21 cellular contexts compared by ENCODE assay signal in genomic region chr18:74480149-74480651, GRCh38. TPM values are rescaled to one million over a fixed set of nuclear protein-coding genes. Genes with fewer than 3 reads are reported as not detected.
DNase-seq lines count a peak whose midpoint lies in the region; ATAC-seq, FAIRE-seq and TF ChIP-seq lines count a peak whose summit lies in the region.
"Had no signal": no experiment of that assay in that cellular context is flagged by ENCODE, and none has a peak within 500 bp of the region (broad histone marks: within the 10 kb centered on the region; RNA-seq: fewer than 3 reads in every experiment).

No MANE protein-coding gene starts in this region.

- ATAC-seq in RWPE2 (ENCODE audit: low read depth) (0 out of 3 replicates have a peak, but pooled peaks have one; percentile 12), left colon (peak; percentile 40), pancreas (peak; percentile 8 to 65 (median 49))

- H3K4me3 Mint-ChIP-seq in CD8-positive, alpha-beta memory T cell, result no peak overlapping the region
- no peak overlapping the region for H3K4me3 Mint-ChIP-seq in CD4-positive, alpha-beta memory T cell
- no peak overlapping the region for H3K4me3 Mint-ChIP-seq in type B pancreatic cell
- H3K4me3 Mint-ChIP-seq: CD4-positive, alpha-beta T cell had no signal

- 69 to 72% methylated on average over 7 of the region's 7 CpGs for WGBS in pancreas, 2 donors

- POLR2A ChIA-PET in CD8-positive, alpha-beta memory T cell (lab: Charles Lee), result no interaction called here
- POLR2A ChIA-PET in CD4-positive, alpha-beta memory T cell (lab: Charles Lee; ENCODE audit: partially characterized antibody), result no interaction called here

- intact Hi-C loops in left colon (cut with DNase I, micrococcal nuclease), result no loop called here
- intact Hi-C loops in pancreas (cut with DNase I), result loop anchor here in 1 of 3 donors (10.0 kb wide), 1 partner anchor 125 kb away; no protein-coding TSS in a partner anchor
- intact Hi-C loops in CD4-positive, alpha-beta memory T cell (cut with micrococcal nuclease), result no loop called here

- H3K36me3 ChIP-seq in CD8-positive, alpha-beta memory T cell (ENCODE audit: insufficient read depth, low read length), result no peaks in the 10 kb centered on the region
- H3K36me3 ChIP-seq in RWPE2 (ENCODE audit: low read depth) (no peaks in the 10 kb centered on the region), pancreas (no peaks in the 10 kb centered on the region)
- H3K36me3 ChIP-seq in CD4-positive, alpha-beta memory T cell (ENCODE audit: insufficient read depth, low read length), result no peaks in the 10 kb centered on the region
- H3K36me3 ChIP-seq: Peyer's patch had no signal

- TF ChIP-seq CTCF in RWPE2 (IDR thresholded peaks at IDR 0.05; ENCODE audit: poor library complexity, severe bottlenecking), result no peak
- no peak for TF ChIP-seq CTCF in pancreas (IDR thresholded peaks at IDR 0.05)
- TF ChIP-seq CTCF in type B pancreatic cell (conservative IDR thresholded peaks at IDR 0.05), result no peak

- H3K27ac ChIP-seq in CD8-positive, alpha-beta memory T cell (ENCODE audit: low read depth, low read length), result peak overlapping the region; percentile 39
- H3K27ac ChIP-seq in RWPE2 (ENCODE audit: poor library complexity, severe bottlenecking), result no peak overlapping the region
- H3K27ac ChIP-seq in pancreas, result peak overlapping the region in 2 of 4 donors; percentile 43 to 48
- H3K27ac ChIP-seq in CD4-positive, alpha-beta memory T cell (ENCODE audit: low read depth, low read length), result no peak overlapping the region

- DNase-seq in CD8-positive, alpha-beta memory T cell, result no peak
- no peak for DNase-seq in RWPE2 (ENCODE audit: low spot score)
- no peak for DNase-seq in left colon
- no peak for DNase-seq in pancreas
- DNase-seq in NCI-H526 (lab: John Stamatoyannopoulos, UW), result no peak
- no peak for DNase-seq in stimulated activated CD4-positive, alpha-beta T cell treated with anti-CD3 and anti-CD28 coated beads, Interleukin-4, amount 100 ng/mL, for 1 hour
- DNase-seq in CD4-positive, alpha-beta memory T cell, result no peak
- DNase-seq in type B pancreatic cell (ENCODE audit: extremely low spot score, unreplicated experiment), result no peak
- DNase-seq: AML-193; CD4-positive, alpha-beta T cell; DMS79 treated with DMSO at 0.1 percent for 48 hours; HCEC 1CT; NCI-H1436; NCI-H2029; NCI-H774; SHP77; SK-N-SH had no signal

- no peaks in the 10 kb centered on the region for H3K9me3 Mint-ChIP-seq in CD8-positive, alpha-beta memory T cell
- H3K9me3 Mint-ChIP-seq in CD4-positive, alpha-beta memory T cell, result no peaks in the 10 kb centered on the region
- no peaks in the 10 kb centered on the region for H3K9me3 Mint-ChIP-seq in type B pancreatic cell
- H3K9me3 Mint-ChIP-seq: CD4-positive, alpha-beta T cell had no signal

- FAIRE-seq in pancreas (lab: Jason Lieb, UNC), result no peak
- FAIRE-seq: HTR-8/SVneo had no signal

- peaks cover 16 to 30% of the 10 kb centered on the region in 2 donors for H3K27me3 Mint-ChIP-seq in CD8-positive, alpha-beta memory T cell
- H3K27me3 Mint-ChIP-seq in CD4-positive, alpha-beta memory T cell, result peaks cover 0 to 13% of the 10 kb centered on the region in 2 donors
- peaks cover 6% of the 10 kb centered on the region for H3K27me3 Mint-ChIP-seq in type B pancreatic cell

- no peaks in the 10 kb centered on the region for H3K36me3 Mint-ChIP-seq in CD8-positive, alpha-beta memory T cell
- no peaks in the 10 kb centered on the region for H3K36me3 Mint-ChIP-seq in CD4-positive, alpha-beta memory T cell
- no peaks in the 10 kb centered on the region for H3K36me3 Mint-ChIP-seq in type B pancreatic cell

- CTCF ChIA-PET in CD8-positive, alpha-beta memory T cell (lab: Charles Lee), result no interaction called here
- CTCF ChIA-PET in CD4-positive, alpha-beta memory T cell (lab: Charles Lee; ENCODE audit: partially characterized antibody), result no interaction called here

- no peak overlapping the region for H3K4me3 ChIP-seq in CD8-positive, alpha-beta memory T cell (ENCODE audit: low read length)
- no peak overlapping the region for H3K4me3 ChIP-seq in RWPE2 (ENCODE audit: severe bottlenecking)
- no peak overlapping the region for H3K4me3 ChIP-seq in pancreas
- no peak overlapping the region for H3K4me3 ChIP-seq in CD4-positive, alpha-beta memory T cell (ENCODE audit: low read length in 2 of 2)
- H3K4me3 ChIP-seq: Peyer's patch had no signal

- peaks cover 7 to 11% (median 8%) of the 10 kb centered on the region in 3 donors for H3K4me1 Mint-ChIP-seq in CD8-positive, alpha-beta memory T cell
- H3K4me1 Mint-ChIP-seq in CD4-positive, alpha-beta memory T cell, result peaks cover 5 to 8% (median 5%) of the 10 kb centered on the region in 4 donors
- H3K4me1 Mint-ChIP-seq in type B pancreatic cell (ENCODE audit: unreplicated experiment), result no peaks in the 10 kb centered on the region

- no peaks in the 10 kb centered on the region for H3K27me3 ChIP-seq in CD8-positive, alpha-beta memory T cell (ENCODE audit: insufficient read depth, low read length, poor library complexity, severe bottlenecking)
- no peaks in the 10 kb centered on the region for H3K27me3 ChIP-seq in RWPE2 (ENCODE audit: insufficient read depth, poor library complexity, severe bottlenecking)
- H3K27me3 ChIP-seq in pancreas, result no peaks in the 10 kb centered on the region
- H3K27me3 ChIP-seq in CD4-positive, alpha-beta memory T cell (ENCODE audit: insufficient read depth, low read length), result no peaks in the 10 kb centered on the region
- H3K27me3 ChIP-seq: Peyer's patch had no signal

- no peaks in the 10 kb centered on the region for H3K9me3 ChIP-seq in CD8-positive, alpha-beta memory T cell (ENCODE audit: low read length)
- H3K9me3 ChIP-seq in RWPE2 (ENCODE audit: severe bottlenecking) (no peaks in the 10 kb centered on the region), pancreas (no peaks in the 10 kb centered on the region)
- H3K9me3 ChIP-seq in CD4-positive, alpha-beta memory T cell (ENCODE audit: control insufficient read depth in 1 of 2, low read length in 2 of 2), result no peaks in the 10 kb centered on the region
- H3K9me3 ChIP-seq: Peyer's patch, SK-N-SH had no signal

- H3K4me1 ChIP-seq in CD8-positive, alpha-beta memory T cell (ENCODE audit: insufficient read depth, low read length), result peaks cover 4% of the 10 kb centered on the region
- H3K4me1 ChIP-seq in RWPE2 (ENCODE audit: insufficient read depth, poor library complexity, severe bottlenecking), result no peaks in the 10 kb centered on the region
- H3K4me1 ChIP-seq in pancreas, result peaks cover 0 to 9% (median 0%) of the 10 kb centered on the region in 3 donors
- peaks cover 6% of the 10 kb centered on the region for H3K4me1 ChIP-seq in CD4-positive, alpha-beta memory T cell (ENCODE audit: insufficient read depth, low read length)

- no peak overlapping the region for H3K27ac Mint-ChIP-seq in CD8-positive, alpha-beta memory T cell
- H3K27ac Mint-ChIP-seq in CD4-positive, alpha-beta memory T cell, result no peak overlapping the region
- H3K27ac Mint-ChIP-seq in type B pancreatic cell, result no peak overlapping the region
- H3K27ac Mint-ChIP-seq: CD4-positive, alpha-beta T cell had no signal

RNA-seq across cellular contexts. Expression of gene CNDP2, which starts 16.0 kb away (rescaled TPM):
- total RNA-seq in CD8-positive, alpha-beta memory T cell, result 100 to 1,000 TPM; 206 to 213 TPM
- polyA plus RNA-seq in CD8-positive, alpha-beta memory T cell, result 121 TPM
- total RNA-seq in left colon (100 to 1,000 TPM; 195 to 222 TPM), pancreas (100 to 1,000 TPM in 3 of 6 donors, 10 to 100 TPM in 3; 66.4 to 196 (median 101) TPM), type B pancreatic cell (ENCODE audit: low replicate concordance) (197 and 248 TPM in 2 replicates)
- 10 to 100 TPM; 65.7 to 94.6 TPM for polyA plus RNA-seq in pancreas
- 100 to 1,000 TPM; 145 to 153 TPM for total RNA-seq in CD4-positive, alpha-beta memory T cell
- polyA plus RNA-seq in CD4-positive, alpha-beta memory T cell, result 100 to 1,000 TPM; 123 to 138 TPM

RNA-seq across cellular contexts. Expression of gene DIPK1C, which starts 23.1 kb away (rescaled TPM):
- not detected for total RNA-seq in CD8-positive, alpha-beta memory T cell
- not detected for polyA plus RNA-seq in CD8-positive, alpha-beta memory T cell
- total RNA-seq in left colon (under 1 TPM; 0.06 to 0.14 TPM), pancreas (under 1 TPM in 2 of 6 donors, not detected in 4; 0.16 to 0.25 TPM), type B pancreatic cell (ENCODE audit: low replicate concordance) (0.26 and 0.36 TPM in 2 replicates)
- polyA plus RNA-seq in pancreas, result under 1 TPM in 1 of 2 donors, not detected in 1; 0.12 TPM
- total RNA-seq in CD4-positive, alpha-beta memory T cell, result not detected
- not detected for polyA plus RNA-seq in CD4-positive, alpha-beta memory T cell
- total RNA-seq: CD4-positive, alpha-beta T cell; G401; NCI-H460 had no signal
- polyA plus RNA-seq: SK-N-SH had no signal

RNA-seq across cellular contexts. Expression of gene CNDP1, which starts 54.1 kb away (rescaled TPM):
- total RNA-seq in CD8-positive, alpha-beta memory T cell, result under 1 TPM in 1 of 2 experiments, not detected in 1; 0.09 TPM
- polyA plus RNA-seq in CD8-positive, alpha-beta memory T cell, result not detected
- total RNA-seq in left colon, result not detected
- total RNA-seq in pancreas, result under 1 TPM in 4 of 6 donors, not detected in 2; 0.09 to 0.35 (median 0.20) TPM
- polyA plus RNA-seq in pancreas, result under 1 TPM; 0.14 to 0.84 TPM
- total RNA-seq in CD4-positive, alpha-beta memory T cell, result not detected
- not detected for polyA plus RNA-seq in CD4-positive, alpha-beta memory T cell
- 0.48 and 0.67 TPM in 2 replicates for total RNA-seq in type B pancreatic cell (ENCODE audit: low replicate concordance)
- total RNA-seq: G401, NCI-H460 had no signal
- polyA plus RNA-seq: SK-N-SH had no signal
